In genomic region chr11:124865902-124866851, GRCh38 we compare ENCODE assay signal across 8 cellular contexts. TPM values are rescaled to one million over a fixed set of nuclear protein-coding genes. Genes with fewer than 3 reads are reported as not detected.
DNase-seq lines count a peak whose midpoint lies in the region; ATAC-seq, FAIRE-seq and TF ChIP-seq lines count a peak whose summit lies in the region.

No MANE protein-coding gene starts in this region.

- H3K36me3 ChIP-seq in HepG2 (replicated peaks in 1 of 2; ENCODE audit: control insufficient read depth in 1 of 2, insufficient read depth in 2 of 2, low read length in 2 of 2): no peaks in the 10 kb centered on the region

- H3K27ac Mint-ChIP-seq in chondrocyte (ENCODE audit: unreplicated experiment): no peak overlapping the region

- TF ChIP-seq POLR2A in HepG2 (IDR thresholded peaks at IDR 0.05; ENCODE audit: insufficient read depth in 1 of 2, low read depth in 2 of 2, low read length in 2 of 2): no peak

- TF ChIP-seq CTCF in WI38 (IDR thresholded peaks at IDR 0.05; ENCODE audit: low read depth, low read length): peak; percentile 80
- peak; percentile 95 for TF ChIP-seq CTCF in chondrocyte (IDR thresholded peaks at IDR 0.05)
- peak; percentile 84 for TF ChIP-seq CTCF in HepG2 (CRISPR knock-in tag; IDR thresholded peaks at IDR 0.05)

- DNase-seq in D341Med (ENCODE audit: low spot score) (peak; percentile 90), chondrocyte (ENCODE audit: low spot score) (no peak), HepG2 (ENCODE audit: low spot score) (no peak)
- peak; percentile 43 to 45 for DNase-seq in stimulated activated CD8-positive, alpha-beta memory T cell treated with anti-CD3 and anti-CD28 coated beads, Interleukin-2, amount 100 ng/mL, for 48 hours (ENCODE audit: low read depth in 2 of 2)

- POLR2A ChIA-PET in HepG2 (lab: Yijun Ruan, JAX): interaction anchor here (1.5 kb wide), 1 partner anchor 192 kb away, joined by 4 read pairs; the partner anchor contains the start of genes SIAE and SPA17

- H3K36me3 Mint-ChIP-seq in chondrocyte (ENCODE audit: low read depth): peaks cover 3% of the 10 kb centered on the region

- no peaks in the 10 kb centered on the region for H4K20me1 ChIP-seq in HepG2 (ENCODE audit: insufficient read depth, low read length)

- 0 out of 2 replicates have a peak overlapping the region, but pooled peaks have one; percentile 23 for H3K9ac ChIP-seq in HepG2 (ENCODE audit: insufficient read depth, low read depth, low read length)

- peaks cover 18 to 83% of the 10 kb centered on the region in 2 experiments; a peak in 4 of 5 replicates for H3K27me3 ChIP-seq in HepG2 (ENCODE audit: control insufficient read depth in 1 of 2, insufficient read depth in 2 of 2, low read length in 2 of 2)

- CTCF ChIA-PET in HepG2 (lab: Yijun Ruan, JAX; ENCODE audit: low intra/inter-chr PET ratio, low total read pairs): interaction anchor here (1.7 to 2.7 kb wide), 4 partner anchors 10 to 222 kb away, joined by 5 to 18 read pairs (median 11); no protein-coding TSS in a partner anchor

- H3K4me3 ChIP-seq in WI38 (ENCODE audit: low read depth, low read length): peak overlapping the region; percentile 45
- peak overlapping the region in 2 of 3 experiments; percentile 33 to 66; a peak in 2 of 6 replicates for H3K4me3 ChIP-seq in HepG2 (replicated peaks in 1 of 3; ENCODE audit: insufficient read depth in 1 of 3, low read depth in 2 of 3, low read length in 3 of 3)

- H3K9me3 Mint-ChIP-seq in chondrocyte (ENCODE audit: low read depth): no peaks in the 10 kb centered on the region

- peak overlapping the region; percentile 63 for H3K4me3 Mint-ChIP-seq in chondrocyte (ENCODE audit: unreplicated experiment)

- peaks cover 88% of the 10 kb centered on the region for H3K27me3 Mint-ChIP-seq in chondrocyte (ENCODE audit: low read depth)

- FAIRE-seq in HepG2 (lab: Jason Lieb, UNC): no peak

- ATAC-seq in HG02852 (IDR thresholded peaks at IDR 0.05; ENCODE audit: unreplicated experiment) (peak; percentile 53), HepG2 (peak; percentile 75), HG02973 (IDR thresholded peaks at IDR 0.05; ENCODE audit: unreplicated experiment) (no peak), GM21737 (IDR thresholded peaks at IDR 0.05; ENCODE audit: unreplicated experiment) (no peak)

- peaks cover 34% of the 10 kb centered on the region for H3K4me1 ChIP-seq in HepG2 (ENCODE audit: insufficient read depth, low read length)

- WGBS in HepG2 (ENCODE audit: low lambda C conversion rate): 5% methylated on average over 28 of the region's 62 CpGs

- no peak overlapping the region for H2AFZ ChIP-seq in HepG2 (ENCODE audit: low read length)

- no peaks in the 10 kb centered on the region for H3K9me3 ChIP-seq in HepG2 (ENCODE audit: low read length)

- H3K27ac ChIP-seq in HepG2 (ENCODE audit: extremely low read length, insufficient read depth, low read length): no peak overlapping the region

- H3K4me2 ChIP-seq in HepG2 (ENCODE audit: low read depth, low read length): peak overlapping the region; percentile 59

- no peak for TF ChIP-seq EP300 in HepG2 (IDR thresholded peaks at IDR 0.05; ENCODE audit: low read depth in 2 of 2, low read length in 2 of 2)
- no peak for TF ChIP-seq EP300 in HepG2 (CRISPR knock-in tag; IDR thresholded peaks at IDR 0.05; ENCODE audit: borderline replicate concordance)

- peaks cover 28% of the 10 kb centered on the region for H3K4me1 Mint-ChIP-seq in chondrocyte (ENCODE audit: low read depth)

- BruUV-seq in HepG2 (replicated peaks; lab: Mats Ljungman, UMichigan): no TSS peak

- in situ Hi-C loops in HepG2 (cut with HindIII; ENCODE audit: extremely low pct_ligation_motif_present, low pct_unique_long_range_greater_than_20kb): loop anchor here (10.0 kb wide), 3 partner anchors 191 to 461 kb away; partner anchors contain the start of genes SIAE and SPA17

- H3K79me2 ChIP-seq in HepG2 (ENCODE audit: insufficient read depth, low read length): no peaks in the 10 kb centered on the region

- intact Hi-C loops in HepG2 (cut with micrococcal nuclease; ENCODE audit: unreplicated experiment): loop anchor here (2.0 kb wide), 1 partner anchor 451 kb away; no protein-coding TSS in a partner anchor

- peak; percentile 50; the same call in 1 of the 2 replicates for TF ChIP-seq RAD21 in HepG2 (CRISPR knock-in tag; IDR thresholded peaks at IDR 0.05)

RNA-seq across cellular contexts. Expression of gene ROBO3, which starts 0.9 kb away (rescaled TPM):
- total RNA-seq in chondrocyte (4.9 to 12.0 TPM (median 10.9 TPM) in 3 replicates), HepG2 (2016; rRNA removed; fragmentation: Illumina TruSeq; extraction: Trizol) (0.07 TPM in 1 of 2 replicates, not detected in the other)
- total RNA-seq in HepG2 (2016; cell fraction: cytosol; rRNA removed; fragmentation: Illumina TruSeq; extraction: Trizol; ENCODE audit: low read depth): not detected in 2 replicates
- 0.28 TPM in 1 of 2 replicates, not detected in the other for total RNA-seq in HepG2 (2016; cell fraction: insoluble cytoplasmic fraction; rRNA removed; fragmentation: Illumina TruSeq; extraction: Trizol)
- 0.24 and 0.25 TPM in 2 replicates for total RNA-seq in HepG2 (2016; cell fraction: membrane; rRNA removed; fragmentation: Illumina TruSeq; extraction: Trizol)
- 0.44 and 0.96 TPM in 2 replicates for total RNA-seq in HepG2 (2016; cell fraction: nucleus; rRNA removed; fragmentation: Illumina TruSeq; extraction: Trizol)
- polyA plus RNA-seq in HepG2 (2011; rRNA removed): 2.2 and 2.4 TPM in 2 replicates
- polyA plus RNA-seq in HepG2 (2011; cell fraction: cytosol; rRNA removed): 0.49 and 2.1 TPM in 2 replicates
- 10.4 and 24.0 TPM in 2 replicates for polyA plus RNA-seq in HepG2 (2011; cell fraction: nucleus; rRNA removed)
- 2.3 and 3.0 TPM in 2 replicates for polyA plus RNA-seq in HepG2 (2012)
- polyA plus RNA-seq in HepG2 (2016; cell fraction: cytosol; fragmentation: Illumina TruSeq; extraction: Trizol; ENCODE audit: low read depth): 0.10 and 0.23 TPM in 2 replicates
- 0.28 TPM in 1 of 2 replicates, not detected in the other for polyA plus RNA-seq in HepG2 (2016; cell fraction: insoluble cytoplasmic fraction; fragmentation: Illumina TruSeq; extraction: Trizol; ENCODE audit: low read depth)
- polyA plus RNA-seq in HepG2 (2016; cell fraction: membrane; fragmentation: Illumina TruSeq; extraction: Trizol; ENCODE audit: low read depth): 0.50 TPM in 1 of 2 replicates, not detected in the other
- 0.48 and 0.88 TPM in 2 replicates for polyA plus RNA-seq in HepG2 (2016; cell fraction: nucleus; fragmentation: Illumina TruSeq; extraction: Trizol; ENCODE audit: insufficient read depth, low read depth)
- polyA minus RNA-seq in HepG2 (2011; rRNA and poly(A)+ RNA removed; ENCODE audit: low replicate concordance): 1.2 TPM in 1 of 2 replicates, not detected in the other
- not detected in 2 replicates for polyA minus RNA-seq in HepG2 (2011; cell fraction: cytosol; rRNA and poly(A)+ RNA removed)
- polyA minus RNA-seq in HepG2 (2011; cell fraction: nucleus; rRNA and poly(A)+ RNA removed): 1.2 and 1.7 TPM in 2 replicates

RNA-seq across cellular contexts. Expression of gene ROBO4, which starts 31.5 kb away (rescaled TPM):
- total RNA-seq in chondrocyte: not detected in 3 replicates
- total RNA-seq in HepG2 (2016; rRNA removed; fragmentation: Illumina TruSeq; extraction: Trizol): 0.07 TPM in 1 of 2 replicates, not detected in the other
- total RNA-seq in HepG2 (2016; cell fraction: cytosol; rRNA removed; fragmentation: Illumina TruSeq; extraction: Trizol; ENCODE audit: low read depth): not detected in 2 replicates
- total RNA-seq in HepG2 (2016; cell fraction: insoluble cytoplasmic fraction; rRNA removed; fragmentation: Illumina TruSeq; extraction: Trizol): not detected in 2 replicates
- total RNA-seq in HepG2 (2016; cell fraction: membrane; rRNA removed; fragmentation: Illumina TruSeq; extraction: Trizol): not detected in 2 replicates
- not detected in 2 replicates for total RNA-seq in HepG2 (2016; cell fraction: nucleus; rRNA removed; fragmentation: Illumina TruSeq; extraction: Trizol)
- polyA plus RNA-seq in HepG2 (2011; rRNA removed): 0.47 and 1.1 TPM in 2 replicates
- 0.21 and 0.60 TPM in 2 replicates for polyA plus RNA-seq in HepG2 (2011; cell fraction: cytosol; rRNA removed)
- 4.1 and 9.2 TPM in 2 replicates for polyA plus RNA-seq in HepG2 (2011; cell fraction: nucleus; rRNA removed)
- polyA plus RNA-seq in HepG2 (2012): 2.2 and 2.4 TPM in 2 replicates
- not detected in 2 replicates for polyA plus RNA-seq in HepG2 (2016; cell fraction: cytosol; fragmentation: Illumina TruSeq; extraction: Trizol; ENCODE audit: low read depth)
- not detected in 2 replicates for polyA plus RNA-seq in HepG2 (2016; cell fraction: insoluble cytoplasmic fraction; fragmentation: Illumina TruSeq; extraction: Trizol; ENCODE audit: low read depth)
- polyA plus RNA-seq in HepG2 (2016; cell fraction: membrane; fragmentation: Illumina TruSeq; extraction: Trizol; ENCODE audit: low read depth): not detected in 2 replicates
- 0.51 and 0.55 TPM in 2 replicates for polyA plus RNA-seq in HepG2 (2016; cell fraction: nucleus; fragmentation: Illumina TruSeq; extraction: Trizol; ENCODE audit: insufficient read depth, low read depth)
- 6.3 TPM in 1 of 2 replicates, not detected in the other for polyA minus RNA-seq in HepG2 (2011; rRNA and poly(A)+ RNA removed; ENCODE audit: low replicate concordance)
- 2.1 and 2.7 TPM in 2 replicates for polyA minus RNA-seq in HepG2 (2011; cell fraction: cytosol; rRNA and poly(A)+ RNA removed)
- polyA minus RNA-seq in HepG2 (2011; cell fraction: nucleus; rRNA and poly(A)+ RNA removed): 3.7 and 7.2 TPM in 2 replicates

RNA-seq across cellular contexts. Expression of gene HEPN1, which starts 52.9 kb away (rescaled TPM):
- total RNA-seq in chondrocyte: not detected in 3 replicates
- total RNA-seq in HepG2 (2016; rRNA removed; fragmentation: Illumina TruSeq; extraction: Trizol): not detected in 2 replicates
- total RNA-seq in HepG2 (2016; cell fraction: cytosol; rRNA removed; fragmentation: Illumina TruSeq; extraction: Trizol; ENCODE audit: low read depth): not detected in 2 replicates
- not detected in 2 replicates for total RNA-seq in HepG2 (2016; cell fraction: insoluble cytoplasmic fraction; rRNA removed; fragmentation: Illumina TruSeq; extraction: Trizol)
- total RNA-seq in HepG2 (2016; cell fraction: membrane; rRNA removed; fragmentation: Illumina TruSeq; extraction: Trizol): not detected in 2 replicates
- total RNA-seq in HepG2 (2016; cell fraction: nucleus; rRNA removed; fragmentation: Illumina TruSeq; extraction: Trizol): not detected in 2 replicates
- not detected in 2 replicates for polyA plus RNA-seq in HepG2 (2011; rRNA removed)
- polyA plus RNA-seq in HepG2 (2011; cell fraction: cytosol; rRNA removed): not detected in 2 replicates
- not detected in 2 replicates for polyA plus RNA-seq in HepG2 (2011; cell fraction: nucleus; rRNA removed)
- 34.1 and 38.2 TPM in 2 replicates for polyA plus RNA-seq in HepG2 (2012)
- not detected in 2 replicates for polyA plus RNA-seq in HepG2 (2016; cell fraction: cytosol; fragmentation: Illumina TruSeq; extraction: Trizol; ENCODE audit: low read depth)
- not detected in 2 replicates for polyA plus RNA-seq in HepG2 (2016; cell fraction: insoluble cytoplasmic fraction; fragmentation: Illumina TruSeq; extraction: Trizol; ENCODE audit: low read depth)
- not detected in 2 replicates for polyA plus RNA-seq in HepG2 (2016; cell fraction: membrane; fragmentation: Illumina TruSeq; extraction: Trizol; ENCODE audit: low read depth)
- not detected in 2 replicates for polyA plus RNA-seq in HepG2 (2016; cell fraction: nucleus; fragmentation: Illumina TruSeq; extraction: Trizol; ENCODE audit: insufficient read depth, low read depth)
- not detected in 2 replicates for polyA minus RNA-seq in HepG2 (2011; rRNA and poly(A)+ RNA removed; ENCODE audit: low replicate concordance)
- 0.70 TPM in 1 of 2 replicates, not detected in the other for polyA minus RNA-seq in HepG2 (2011; cell fraction: cytosol; rRNA and poly(A)+ RNA removed)
- 0.26 TPM in 1 of 2 replicates, not detected in the other for polyA minus RNA-seq in HepG2 (2011; cell fraction: nucleus; rRNA and poly(A)+ RNA removed)

Comparison
In these comparisons a context has a peak if more than half of its experiments do, and no peak if none do; other contexts are left out.
1. DNase-seq: peak in D341Med (single experiment) and stimulated activated CD8-positive, alpha-beta memory T cell treated with anti-CD3 and anti-CD28 coated beads, Interleukin-2, amount 100 ng/mL, for 48 hours (2 of 2); none in chondrocyte (single experiment) and HepG2 (single experiment).
2. ATAC-seq: peak in HG02852 (single experiment) and HepG2 (single experiment); none in HG02973 (single experiment) and GM21737 (single experiment).
3. Peak in every context shown above with its lines, with median percentiles within 50 percentile points of each other: CTCF ChIP-seq.